Comparison of ENCODE assay signal across 12 cellular contexts in genomic region chr13:98842074-98842473, GRCh38.
DNase-seq lines count a peak whose midpoint lies in the region; ATAC-seq lines count a peak whose summit lies in the region.
"Had no signal": no experiment of that assay in that cellular context is flagged by ENCODE, and none has a peak within 500 bp of the region (broad histone marks: within the 10 kb centered on the region; RNA-seq: fewer than 3 reads in every experiment).

No MANE protein-coding gene starts in this region.

- DNase-seq in NCI-H82 (lab: John Stamatoyannopoulos, UW) (peak; percentile 11), NCI-H82 treated with DMSO at 0.1 percent for 48 hours (lab: John Stamatoyannopoulos, UW; ENCODE audit: unreplicated experiment) (no peak), NCI-H2107 (lab: John Stamatoyannopoulos, UW) (peak; percentile 7), NCI-H748 (lab: John Stamatoyannopoulos, UW; ENCODE audit: unreplicated experiment) (peak; percentile 77), NK-92 (lab: John Stamatoyannopoulos, UW; ENCODE audit: unreplicated experiment) (no peak)
- no peak for DNase-seq in activated T-cell treated with anti-CD3 and anti-CD28 coated beads, Interleukin-2, amount 50 U/mL, for 48 hours
- no peak for DNase-seq in stimulated activated CD4-positive, alpha-beta T cell treated with anti-CD3 and anti-CD28 coated beads, Interleukin-12 subunit alpha, Interleukin-12 subunit beta, amount 100 ng/mL, for 4 hours
- DNase-seq: activated T-cell treated with anti-CD3 and anti-CD28 coated beads, Interleukin-2, amount 50 U/mL, for 1 hour; Peyer's patch; stimulated activated CD8-positive, alpha-beta memory T cell treated with anti-CD3 and anti-CD28 coated beads, Interleukin-4, amount 100 ng/mL, for 48 hours; trophoblast cell had no signal

- no peak for ATAC-seq in HG03378 (IDR thresholded peaks at IDR 0.05; ENCODE audit: unreplicated experiment)

Comparison
In these comparisons a context has a peak if more than half of its experiments do, and no peak if none do; other contexts are left out.
1. DNase-seq: peak in NCI-H82 (single experiment), NCI-H2107 (single experiment) and NCI-H748 (single experiment); none in NCI-H82 treated with DMSO at 0.1 percent for 48 hours (single experiment), activated T-cell treated with anti-CD3 and anti-CD28 coated beads, Interleukin-2, amount 50 U/mL, for 48 hours (0 of 2), stimulated activated CD4-positive, alpha-beta T cell treated with anti-CD3 and anti-CD28 coated beads, Interleukin-12 subunit alpha, Interleukin-12 subunit beta, amount 100 ng/mL, for 4 hours (single experiment) and NK-92 (single experiment).